In genomic region chr1:96713649-96714048, GRCh38 we compare ENCODE assay signal across 34 cellular contexts. TPM values are rescaled to one million over a fixed set of nuclear protein-coding genes. Genes with fewer than 3 reads are reported as not detected.
DNase-seq lines count a peak whose midpoint lies in the region; ATAC-seq, FAIRE-seq and TF ChIP-seq lines count a peak whose summit lies in the region.
"Had no signal": no experiment of that assay in that cellular context is flagged by ENCODE, and none has a peak within 500 bp of the region (broad histone marks: within the 10 kb centered on the region; RNA-seq: fewer than 3 reads in every experiment).

No MANE protein-coding gene starts in this region.

- TF ChIP-seq POLR2A in K562 (conservative IDR thresholded peaks at IDR 0.05): no peak

- DNase-seq in SK-N-SH: no peak
- DNase-seq in K562 (ENCODE audit: extremely low read depth in 1 of 4, low spot score in 3 of 4): no peak
- DNase-seq in osteocyte (ENCODE audit: extremely low spot score, unreplicated experiment): no peak
- DNase-seq: 8988T; ACHN; AML-193; BE2C; C1 segment of cervical spinal cord; Caco-2; Calu3; CD4-positive, alpha-beta memory T cell; CD4-positive, alpha-beta T cell; CD4-positive, CD25-positive, alpha-beta regulatory T cell; CD8-positive, alpha-beta memory T cell; CD8-positive, alpha-beta T cell; COR-L47; DMS 273 treated with DMSO at 0.1 percent for 48 hours; DMS153; DMS53; DMS79; DMS79 treated with DMSO at 0.1 percent for 48 hours; DND-41; EL had no signal

- no peak overlapping the region for H3K4me3 Mint-ChIP-seq in osteocyte (ENCODE audit: unreplicated experiment)
- H3K4me3 Mint-ChIP-seq: B cell; CD14-positive monocyte; CD4-positive, alpha-beta memory T cell; CD4-positive, alpha-beta T cell; CD4-positive, CD25-positive, alpha-beta regulatory T cell; CD8-positive, alpha-beta memory T cell; CD8-positive, alpha-beta T cell had no signal

- ATAC-seq in SK-N-SH treated with all-trans-retinoic acid at 6 μM for 48 hours (no peak), K562 (no peak), HG03175 (IDR thresholded peaks at IDR 0.05; ENCODE audit: unreplicated experiment) (no peak)
- ATAC-seq: A549; CD8-positive, alpha-beta T cell had no signal

- TF ChIP-seq EP300 in SK-N-SH (IDR thresholded peaks at IDR 0.05; ENCODE audit: borderline replicate concordance in 1 of 2, low read depth in 1 of 2, low read length in 1 of 2): no peak
- no peak for TF ChIP-seq EP300 in K562 (IDR thresholded peaks at IDR 0.05; ENCODE audit: low read length)

- H4K20me1 ChIP-seq in SK-N-SH (ENCODE audit: insufficient read depth) (no peaks in the 10 kb centered on the region), K562 (replicated peaks; ENCODE audit: control insufficient read depth, insufficient read depth, low read length) (no peaks in the 10 kb centered on the region)
- H4K20me1 ChIP-seq: BLaER1; BLaER1 treated with 17β-estradiol and CSF1 and Interleukin-3, amounts not matched to agents 10 nM and 100 nM had no signal

- intact Hi-C loops in K562 (cut with micrococcal nuclease): loop anchor here (10.0 kb wide), 1 partner anchor 1429 kb away; no protein-coding TSS in a partner anchor

- H3K27ac ChIP-seq in SK-N-SH (ENCODE audit: low read depth in 2 of 2, low read length in 1 of 2) (no peak overlapping the region), HEK293 (ENCODE audit: extremely low read depth, low read depth, low read length) (no peak overlapping the region), K562 (ENCODE audit: extremely low read depth, low read depth, low read length) (no peak overlapping the region)
- H3K27ac ChIP-seq: 22Rv1; A549; BLaER1; BLaER1 treated with 17β-estradiol and CSF1 and Interleukin-3, amounts not matched to agents 10 nM and 100 nM; C4-2B had no signal

- TF ChIP-seq RAD21 in SK-N-SH (IDR thresholded peaks at IDR 0.05; ENCODE audit: low read length): no peak
- no peak for TF ChIP-seq RAD21 in K562 (CRISPR knock-in tag; conservative IDR thresholded peaks at IDR 0.05 in 1 of 2, IDR thresholded peaks at IDR 0.05 in 1 of 2)

- H3K4me2 ChIP-seq in SK-N-SH: no peak overlapping the region
- no peak overlapping the region for H3K4me2 ChIP-seq in K562 (ENCODE audit: insufficient read depth, low read length)
- H3K4me2 ChIP-seq: A549; BLaER1; BLaER1 treated with 17β-estradiol and CSF1 and Interleukin-3, amounts not matched to agents 10 nM and 100 nM had no signal

- H3K9ac ChIP-seq in SK-N-SH (no peak overlapping the region), K562 (ENCODE audit: insufficient read depth in 1 of 2, low read depth in 2 of 2, low read length in 2 of 2) (no peak overlapping the region)
- H3K9ac ChIP-seq: BLaER1; BLaER1 treated with 17β-estradiol and CSF1 and Interleukin-3, amounts not matched to agents 10 nM and 100 nM had no signal

- H3K79me2 ChIP-seq in SK-N-SH (ENCODE audit: insufficient read depth): no peaks in the 10 kb centered on the region
- no peaks in the 10 kb centered on the region for H3K79me2 ChIP-seq in K562 (ENCODE audit: control insufficient read depth, insufficient read depth, low read length)

- POLR2A ChIA-PET in SK-N-SH (lab: Yijun Ruan, JAX): no interaction called here
- POLR2A ChIA-PET in HEK293 (lab: Yijun Ruan, JAX): no interaction called here
- POLR2A ChIA-PET in K562 (lab: Yijun Ruan, JAX): no interaction called here

- no TSS peak for BruUV-seq in K562 (replicated peaks; lab: Mats Ljungman, UMichigan)

- FAIRE-seq in K562 (lab: Jason Lieb, UNC): no peak
- FAIRE-seq: A549, D721Med had no signal

- CTCF ChIA-PET in SK-N-SH (lab: Yijun Ruan, JAX) (no interaction called here), HEK293 (lab: Yijun Ruan, JAX) (no interaction called here), K562 (lab: Yijun Ruan, JAX; ENCODE audit: low intra/inter-chr PET ratio) (no interaction called here)

- H3K27me3 ChIP-seq in SK-N-SH (ENCODE audit: insufficient read depth) (no peaks in the 10 kb centered on the region; the same call in 1 of the 2 replicates), K562 (ENCODE audit: control insufficient read depth in 2 of 2, insufficient read depth in 2 of 2, low read length in 2 of 2) (no peaks in the 10 kb centered on the region; a peak in 1 of 5 replicates)
- H3K27me3 ChIP-seq: BE2C; BLaER1; BLaER1 treated with 17β-estradiol and CSF1 and Interleukin-3, amounts not matched to agents 10 nM and 100 nM had no signal

- in situ Hi-C loops in K562 (cut with MboI): no loop called here

- no peaks in the 10 kb centered on the region for H3K9me3 Mint-ChIP-seq in osteocyte (ENCODE audit: unreplicated experiment)
- H3K9me3 Mint-ChIP-seq: CD4-positive, alpha-beta memory T cell; CD4-positive, alpha-beta T cell; CD8-positive, alpha-beta T cell had no signal

- no peaks in the 10 kb centered on the region for H3K36me3 Mint-ChIP-seq in osteocyte (ENCODE audit: unreplicated experiment)
- H3K36me3 Mint-ChIP-seq: CD14-positive monocyte; CD4-positive, alpha-beta memory T cell; CD4-positive, CD25-positive, alpha-beta regulatory T cell; CD8-positive, alpha-beta memory T cell; CD8-positive, alpha-beta T cell had no signal

- TF ChIP-seq CTCF in SK-N-SH (IDR thresholded peaks at IDR 0.05) (no peak), HEK293 (tag by site-specific recombination; IDR thresholded peaks at IDR 0.05) (no peak), K562 (IDR thresholded peaks at IDR 0.05 in 2 of 3, conservative IDR thresholded peaks at IDR 0.05 in 1 of 3; ENCODE audit: insufficient read depth in 2 of 3, low read depth in 1 of 3, low read length in 3 of 3) (no peak), osteocyte (IDR thresholded peaks at IDR 0.05) (no peak)

- no peaks in the 10 kb centered on the region for H3K36me3 ChIP-seq in SK-N-SH (replicated peaks in 1 of 2; ENCODE audit: control insufficient read depth in 1 of 2, insufficient read depth in 2 of 2, low read length in 1 of 2)
- no peaks in the 10 kb centered on the region for H3K36me3 ChIP-seq in HEK293 (ENCODE audit: control insufficient read depth in 2 of 2, insufficient read depth in 1 of 2, low read length in 2 of 2)
- H3K36me3 ChIP-seq in K562 (ENCODE audit: control insufficient read depth, insufficient read depth, low read length): no peaks in the 10 kb centered on the region
- H3K36me3 ChIP-seq: BE2C; BLaER1; BLaER1 treated with 17β-estradiol and CSF1 and Interleukin-3, amounts not matched to agents 10 nM and 100 nM had no signal

- H3K9me3 ChIP-seq in SK-N-SH: no peaks in the 10 kb centered on the region
- no peaks in the 10 kb centered on the region for H3K9me3 ChIP-seq in HEK293 (ENCODE audit: control insufficient read depth, insufficient read depth, low read depth, low read length)
- H3K9me3 ChIP-seq in K562 (replicated peaks; ENCODE audit: control insufficient read depth, insufficient read depth, low read depth, low read length): no peaks in the 10 kb centered on the region
- H3K9me3 ChIP-seq: A549; BE2C; BLaER1; BLaER1 treated with 17β-estradiol and CSF1 and Interleukin-3, amounts not matched to agents 10 nM and 100 nM; Caco-2 had no signal

- no peaks in the 10 kb centered on the region for H3K4me1 Mint-ChIP-seq in osteocyte (ENCODE audit: unreplicated experiment)
- H3K4me1 Mint-ChIP-seq: CD4-positive, CD25-positive, alpha-beta regulatory T cell; CD8-positive, alpha-beta memory T cell had no signal

- H2AFZ ChIP-seq in SK-N-SH (ENCODE audit: low read depth) (no peak overlapping the region), K562 (ENCODE audit: low read depth, low read length) (no peak overlapping the region)

- peaks cover 0 to 2% of the 10 kb centered on the region in 2 experiments; a peak in 2 of 4 replicates for H3K4me1 ChIP-seq in SK-N-SH (ENCODE audit: control insufficient read depth in 1 of 2, insufficient read depth in 2 of 2, low read depth in 1 of 2, low read length in 1 of 2)
- H3K4me1 ChIP-seq in HEK293 (ENCODE audit: control insufficient read depth, insufficient read depth, low read length): no peaks in the 10 kb centered on the region
- H3K4me1 ChIP-seq in K562 (replicated peaks in 1 of 2; ENCODE audit: control insufficient read depth in 2 of 2, insufficient read depth in 2 of 2, low read length in 2 of 2): no peaks in the 10 kb centered on the region; a peak in 1 of 5 replicates
- H3K4me1 ChIP-seq: A549, BE2C, BLaER1, Caco-2 had no signal

- 47% methylated on average over 3 of the region's 3 CpGs for WGBS in SK-N-SH (ENCODE audit: low lambda C conversion rate)
- WGBS in K562 (ENCODE audit: insufficient coverage, low coverage, missing lambda C conversion rate): 7% methylated on average over 3 of the region's 3 CpGs

- no peaks in the 10 kb centered on the region for H3K9me2 ChIP-seq in SK-N-SH

- H3F3A ChIP-seq in SK-N-SH (replicated peaks; ENCODE audit: insufficient read depth): no peaks in the 10 kb centered on the region

- no peaks in the 10 kb centered on the region for H3K27me3 Mint-ChIP-seq in osteocyte (ENCODE audit: unreplicated experiment)

- no peak overlapping the region for H3K27ac Mint-ChIP-seq in osteocyte (ENCODE audit: unreplicated experiment)
- H3K27ac Mint-ChIP-seq: B cell; CD14-positive monocyte; CD4-positive, alpha-beta memory T cell; CD4-positive, alpha-beta T cell; CD4-positive, CD25-positive, alpha-beta regulatory T cell; CD8-positive, alpha-beta T cell had no signal

- H3K9me1 ChIP-seq in K562 (ENCODE audit: control insufficient read depth, insufficient read depth, low read length): no peaks in the 10 kb centered on the region

- H3K4me3 ChIP-seq in SK-N-SH (ENCODE audit: low read depth in 2 of 2, low read length in 1 of 2) (no peak overlapping the region), HEK293 (ENCODE audit: low read depth, low read length) (no peak overlapping the region), K562 (no peak overlapping the region)
- H3K4me3 ChIP-seq: A549; BLaER1; BLaER1 treated with 17β-estradiol and CSF1 and Interleukin-3, amounts not matched to agents 10 nM and 100 nM had no signal

RNA-seq across cellular contexts. Expression of gene PTBP2, which starts 7.9 kb away (rescaled TPM):
- polyA plus RNA-seq in SK-N-SH (2012; rRNA removed): 7.3 and 9.8 TPM in 2 replicates
- 7.4 and 9.0 TPM in 2 replicates for polyA plus RNA-seq in SK-N-SH (2012; cell fraction: cytosol; rRNA removed)
- 22.5 and 37.8 TPM in 2 replicates for polyA plus RNA-seq in SK-N-SH (2012; cell fraction: nucleus; rRNA removed)
- 77.0 and 161 TPM in 2 replicates for total RNA-seq in K562 (2011; cell fraction: chromatin; rRNA removed; ENCODE audit: low replicate concordance)
- 16.8 and 26.5 TPM in 2 replicates for total RNA-seq in K562 (2011; cell fraction: nucleolus; rRNA removed)
- total RNA-seq in K562 (2011; cell fraction: nucleoplasm; rRNA removed): 43.6 and 43.9 TPM in 2 replicates
- 14.6 and 17.3 TPM in 2 replicates for total RNA-seq in K562 (2014; rRNA removed)
- total RNA-seq in K562 (2014; rRNA removed; fragmentation: Illumina TruSeq; extraction: Trizol): 29.5 and 31.1 TPM in 2 replicates
- total RNA-seq in K562 (2015; rRNA removed; fragmentation: Illumina TruSeq; extraction: Trizol): 29.8 and 30.6 TPM in 2 replicates
- 18.6 and 20.2 TPM in 2 replicates for total RNA-seq in K562 (2021)
- polyA plus RNA-seq in K562 (2011; rRNA removed): 17.5 and 22.9 TPM in 2 replicates
- 4.9 and 7.1 TPM in 2 replicates for polyA plus RNA-seq in K562 (2011; cell fraction: cytosol; rRNA removed)
- 25.5 and 34.3 TPM in 2 replicates for polyA plus RNA-seq in K562 (2011; cell fraction: nucleus; rRNA removed)
- 7.1 and 7.4 TPM in 2 replicates for polyA plus RNA-seq in K562 (2012)
- polyA plus RNA-seq in K562 (2014; fragmentation: Illumina TruSeq; extraction: Trizol): 19.0 and 22.6 TPM in 2 replicates
- 10 to 100 TPM in 1 of 2 experiments, 1 to 10 TPM in 1; 9.8 to 11.0 TPM for polyA plus RNA-seq in K562 (2014; fragmentation: Nextera tagmentation; extraction: Ambion mirVana)
- polyA plus RNA-seq in K562 (2014; rRNA removed): 12.7 and 20.9 TPM in 2 replicates
- polyA minus RNA-seq in K562 (2011; rRNA and poly(A)+ RNA removed): 76.2 and 88.4 TPM in 2 replicates
- polyA minus RNA-seq in K562 (2011; cell fraction: cytosol; rRNA and poly(A)+ RNA removed): 10.1 and 22.7 TPM in 2 replicates
- 35.0 and 72.4 TPM in 2 replicates for polyA minus RNA-seq in K562 (2011; cell fraction: nucleus; rRNA and poly(A)+ RNA removed)
- total RNA-seq in osteocyte: 23.7 and 26.1 TPM in 2 replicates
